Comparison of ENCODE assay signal across 17 cellular contexts in the genomic region with DNA sequence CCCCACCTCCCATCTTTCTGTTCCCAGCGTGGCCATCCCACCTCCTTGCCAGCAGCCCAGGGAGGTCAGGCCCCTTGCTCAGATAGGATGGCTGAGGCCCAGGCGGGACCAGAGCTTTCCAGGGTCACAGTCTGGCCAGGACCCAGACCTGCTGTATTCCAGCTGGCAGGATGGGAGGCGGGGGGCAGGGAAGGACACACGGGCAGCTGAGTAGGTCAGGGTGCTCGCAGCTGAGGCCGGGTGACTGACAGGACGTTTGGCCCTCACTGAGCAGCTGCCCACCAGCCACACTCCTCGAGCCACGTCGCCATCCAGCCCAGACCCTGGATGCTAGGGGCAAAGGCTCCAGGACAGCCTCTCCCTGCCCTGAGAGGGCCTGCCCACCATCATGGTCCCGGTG.
"Had no signal": no experiment of that assay in that cellular context is flagged by ENCODE, and none has a peak within 500 bp of the region (broad histone marks: within the 10 kb centered on the region; RNA-seq: fewer than 3 reads in every experiment).

No MANE protein-coding gene starts in this region.

- H3K36me3 Mint-ChIP-seq: activated CD4-positive, alpha-beta memory T cell treated with anti-CD3 and anti-CD28 coated beads for 36 hours; stimulated activated memory B cell treated with anti-CD40 and anti-IgM and Interleukin-4, amounts not matched to agents 10 μg/mL and 1 μg/mL and 100 μg/mL, for 72 hours had no signal

- DNase-seq: activated B cell treated with CpG ODN at 0.5 μM for 24 hours; activated CD4-positive, alpha-beta memory T cell treated with anti-CD3 and anti-CD28 coated beads for 36 hours; activated CD4-positive, alpha-beta T cell treated with anti-CD3 and anti-CD28 coated beads for 4 hours; activated naive CD4-positive, alpha-beta T cell treated with anti-CD3 and anti-CD28 coated beads for 36 hours; activated T-cell treated with anti-CD3 and anti-CD28 coated beads, Interleukin-2, amount 50 U/mL, for 1 hour; aorta; foreskin keratinocyte; hypothalamus; islet precursor cell; left colon; lower lobe of right lung; stimulated activated CD4-positive, alpha-beta T cell treated with anti-CD3 and anti-CD28 coated beads, Interleukin-4, amount 100 ng/mL, for 24 hours; upper lobe of right lung had no signal

- H3K27me3 ChIP-seq: foreskin keratinocyte, right atrium auricular region, upper lobe of right lung had no signal

- H3K4me3 ChIP-seq: coronary artery, lower lobe of right lung, right atrium auricular region, upper lobe of right lung had no signal

- H3K36me3 ChIP-seq: lower lobe of right lung, right atrium auricular region, upper lobe of right lung had no signal

- H3K27ac Mint-ChIP-seq: activated B cell treated with CpG ODN at 0.5 μM for 24 hours; activated CD4-positive, alpha-beta memory T cell treated with anti-CD3 and anti-CD28 coated beads for 36 hours; activated naive CD4-positive, alpha-beta T cell treated with anti-CD3 and anti-CD28 coated beads for 36 hours; progenitor cell of endocrine pancreas; stimulated activated memory B cell treated with anti-CD40 and anti-IgM and Interleukin-4, amounts not matched to agents 10 μg/mL and 1 μg/mL and 100 μg/mL, for 72 hours had no signal

- H3K4me3 Mint-ChIP-seq: activated B cell treated with CpG ODN at 0.5 μM for 24 hours; activated CD4-positive, alpha-beta memory T cell treated with anti-CD3 and anti-CD28 coated beads for 36 hours; activated naive CD4-positive, alpha-beta T cell treated with anti-CD3 and anti-CD28 coated beads for 36 hours; stimulated activated memory B cell treated with anti-CD40 and anti-IgM and Interleukin-4, amounts not matched to agents 10 μg/mL and 1 μg/mL and 100 μg/mL, for 72 hours had no signal

- H3K9me3 ChIP-seq: lower lobe of right lung, right atrium auricular region, upper lobe of right lung had no signal

- H3K9me3 Mint-ChIP-seq: activated B cell treated with CpG ODN at 0.5 μM for 24 hours; activated CD4-positive, alpha-beta memory T cell treated with anti-CD3 and anti-CD28 coated beads for 36 hours; activated naive CD4-positive, alpha-beta T cell treated with anti-CD3 and anti-CD28 coated beads for 36 hours; stimulated activated memory B cell treated with anti-CD40 and anti-IgM and Interleukin-4, amounts not matched to agents 10 μg/mL and 1 μg/mL and 100 μg/mL, for 72 hours had no signal

- ATAC-seq: foreskin keratinocyte; left colon; lower lobe of right lung; stimulated activated memory B cell treated with anti-CD40 and anti-IgM and Interleukin-4, amounts not matched to agents 10 μg/mL and 1 μg/mL and 100 μg/mL, for 72 hours; upper lobe of right lung had no signal

- H3K27ac ChIP-seq: coronary artery, foreskin keratinocyte, lower lobe of right lung, right atrium auricular region, upper lobe of right lung had no signal
